ENCODE assay signal across 28 cellular contexts in the genomic region with DNA sequence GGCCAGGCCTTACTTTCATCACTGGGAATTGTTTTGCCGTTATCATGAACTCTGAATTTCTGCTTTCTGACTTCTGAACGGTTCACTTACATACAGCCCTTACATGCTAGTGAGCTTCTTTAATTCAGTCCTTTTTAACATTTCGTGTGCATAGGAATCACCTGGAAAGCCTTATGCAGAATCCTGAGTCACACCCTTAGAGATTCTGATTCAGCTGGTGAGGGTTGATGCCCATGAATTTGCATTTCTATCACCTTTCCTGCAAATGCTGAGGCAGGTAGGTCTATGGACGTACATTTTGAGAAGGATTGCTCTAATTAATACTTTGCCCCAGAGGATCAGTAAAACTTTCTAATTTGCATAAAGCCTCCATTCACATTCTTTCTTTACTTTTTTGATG.
"Had no signal": no experiment of that assay in that cellular context is flagged by ENCODE, and none has a peak within 500 bp of the region (broad histone marks: within the 10 kb centered on the region; RNA-seq: fewer than 3 reads in every experiment).

No MANE protein-coding gene starts in this region.

- H3K4me2 ChIP-seq: hepatocyte had no signal

- H3K9me3 Mint-ChIP-seq: activated CD4-positive, alpha-beta T cell treated with anti-CD3 and anti-CD28 coated beads, Interleukin-2, amount 10 ng/mL, durations not matched to agents 24 days and 14 days; activated naive CD4-positive, alpha-beta T cell treated with anti-CD3 and anti-CD28 coated beads for 36 hours; dendritic cell treated with granulocyte-macrophage colony-stimulating factor and Interleukin-4, amounts not matched to agents 40 ng/mL and 50 ng/mL, for 4 days; nephron; stimulated activated memory B cell treated with anti-CD40 and anti-IgM and Interleukin-4, amounts not matched to agents 10 μg/mL and 1 μg/mL and 100 μg/mL, for 72 hours had no signal

- FAIRE-seq: endometrium had no signal

- H3K4me1 ChIP-seq: right lobe of liver, suprapubic skin, tibial nerve had no signal

- DNase-seq: activated CD4-positive, alpha-beta T cell treated with anti-CD3 and anti-CD28 coated beads, Interleukin-2, amount 10 ng/mL, durations not matched to agents 24 days and 14 days; activated CD8-positive, alpha-beta memory T cell treated with anti-CD3 and anti-CD28 coated beads for 24 hours; activated CD8-positive, alpha-beta memory T cell treated with anti-CD3 and anti-CD28 coated beads, Interleukin-2, amount 50 U/mL, for 4 hours; activated effector memory CD4-positive, alpha-beta T cell treated with Interleukin-2 at 50 U/mL for 16 hours; activated naive CD4-positive, alpha-beta T cell treated with anti-CD3 and anti-CD28 coated beads for 36 hours; activated T-cell treated with anti-CD3 and anti-CD28 coated beads, Interleukin-2, amount 50 U/mL, for 48 hours; anterior cingulate cortex; caudate nucleus; effector CD4-positive, alpha-beta T cell; erythroblast; foreskin fibroblast; islet precursor cell; left cardiac atrium; occipital lobe; right lobe of liver; stimulated activated CD4-positive, alpha-beta T cell treated with anti-CD3 and anti-CD28 coated beads, Interleukin-1b, Interleukin-23, amount 100 ng/mL, for 48 hours; stomach; SW 1271 had no signal

- H3K9me3 ChIP-seq: right lobe of liver, stomach, suprapubic skin, tibial nerve had no signal

- ATAC-seq: activated CD4-positive, CD25-positive, alpha-beta regulatory T cell treated with anti-CD3 and anti-CD28 coated beads, Interleukin-2, amount 50 U/mL, for 24 hours; left cardiac atrium; right lobe of liver; stimulated activated memory B cell treated with anti-CD40 and anti-IgM and Interleukin-4, amounts not matched to agents 10 μg/mL and 1 μg/mL and 100 μg/mL, for 72 hours had no signal

- H3K36me3 ChIP-seq: suprapubic skin had no signal

- H3K4me3 Mint-ChIP-seq: activated CD4-positive, alpha-beta T cell treated with anti-CD3 and anti-CD28 coated beads, Interleukin-2, amount 10 ng/mL, durations not matched to agents 24 days and 14 days; activated naive CD4-positive, alpha-beta T cell treated with anti-CD3 and anti-CD28 coated beads for 36 hours; brain; dendritic cell treated with granulocyte-macrophage colony-stimulating factor and Interleukin-4, amounts not matched to agents 40 ng/mL and 50 ng/mL, for 4 days; nephron; stimulated activated memory B cell treated with anti-CD40 and anti-IgM and Interleukin-4, amounts not matched to agents 10 μg/mL and 1 μg/mL and 100 μg/mL, for 72 hours had no signal

- H3K27ac ChIP-seq: hepatocyte, right lobe of liver, skin epidermis, stomach, suprapubic skin, tibial nerve had no signal

- H3K4me3 ChIP-seq: hepatocyte, right lobe of liver, skin epidermis, stomach, suprapubic skin, tibial nerve had no signal

- H3K27ac Mint-ChIP-seq: activated CD4-positive, alpha-beta T cell treated with anti-CD3 and anti-CD28 coated beads, Interleukin-2, amount 10 ng/mL, durations not matched to agents 24 days and 14 days; activated naive CD4-positive, alpha-beta T cell treated with anti-CD3 and anti-CD28 coated beads for 36 hours; brain; dendritic cell treated with granulocyte-macrophage colony-stimulating factor and Interleukin-4, amounts not matched to agents 40 ng/mL and 50 ng/mL, for 4 days; nephron had no signal

- H3K27me3 ChIP-seq: hepatocyte, right lobe of liver, stomach, suprapubic skin, tibial nerve had no signal

- H3K4me1 Mint-ChIP-seq: brain, nephron had no signal

- H2AFZ ChIP-seq: hepatocyte had no signal

- H3K27me3 Mint-ChIP-seq: activated CD4-positive, alpha-beta T cell treated with anti-CD3 and anti-CD28 coated beads, Interleukin-2, amount 10 ng/mL, durations not matched to agents 24 days and 14 days; brain; dendritic cell treated with granulocyte-macrophage colony-stimulating factor and Interleukin-4, amounts not matched to agents 40 ng/mL and 50 ng/mL, for 4 days; stimulated activated memory B cell treated with anti-CD40 and anti-IgM and Interleukin-4, amounts not matched to agents 10 μg/mL and 1 μg/mL and 100 μg/mL, for 72 hours had no signal
